28 cellular contexts compared by ENCODE assay signal in the genomic region with DNA sequence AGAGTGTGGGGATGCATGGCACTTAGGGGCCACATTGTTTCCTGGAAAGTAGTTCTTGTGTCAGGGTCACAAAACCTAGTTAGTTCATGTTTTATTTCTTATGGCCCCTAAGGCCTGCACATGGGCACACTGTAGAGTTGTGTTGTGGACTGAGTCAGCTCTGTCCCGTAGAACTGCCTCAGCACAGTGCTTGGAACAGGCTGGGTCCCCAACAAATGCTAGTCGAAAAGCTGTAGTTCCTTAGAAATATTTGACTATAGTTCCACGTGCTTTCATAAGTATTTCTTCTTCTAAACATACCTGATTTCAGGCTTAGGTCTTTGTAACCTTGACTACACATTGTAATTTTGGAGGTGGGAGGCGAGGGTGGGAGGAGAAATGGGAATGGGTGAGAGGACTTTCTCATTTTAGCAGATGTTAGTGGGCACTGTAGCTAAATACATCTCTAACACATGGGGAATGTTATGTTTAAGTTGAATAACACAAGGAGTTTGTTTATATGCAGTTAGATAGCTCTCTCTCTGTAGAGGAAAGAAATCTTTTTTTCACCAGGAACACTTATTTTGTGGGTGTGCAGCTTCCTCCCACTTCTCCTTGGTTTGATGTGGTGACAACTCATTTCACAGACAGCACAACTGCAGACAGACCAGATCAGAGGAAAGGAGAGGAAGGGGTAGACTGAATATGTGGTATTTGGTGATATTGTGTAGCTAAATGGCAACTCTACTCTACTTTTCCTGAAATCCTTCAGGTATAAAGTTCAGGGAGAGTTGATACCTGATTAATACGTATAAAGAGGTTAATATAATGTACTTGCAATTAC. TPM values are rescaled to one million over a fixed set of nuclear protein-coding genes. Genes with fewer than 3 reads are reported as not detected.
DNase-seq lines count a peak whose midpoint lies in the region; ATAC-seq, FAIRE-seq and TF ChIP-seq lines count a peak whose summit lies in the region.
"Had no signal": no experiment of that assay in that cellular context is flagged by ENCODE, and none has a peak within 500 bp of the region (broad histone marks: within the 10 kb centered on the region; RNA-seq: fewer than 3 reads in every experiment).

No MANE protein-coding gene starts in this region.

- no peaks in the 10 kb centered on the region for H3K27me3 Mint-ChIP-seq in activated T-cell treated with anti-CD3 and anti-CD28 coated beads, Interleukin-2, amount 50 U/mL, for 72 hours (ENCODE audit: low read depth)

- no peak overlapping the region for H2BK120ac ChIP-seq in IMR-90 (ENCODE audit: low read depth, low read length)

- H3K9me3 ChIP-seq in IMR-90 (ENCODE audit: control insufficient read depth, insufficient read depth, low read length) (no peaks in the 10 kb centered on the region), smooth muscle cell (replicated peaks; ENCODE audit: low read depth) (no peaks in the 10 kb centered on the region), ascending aorta (no peaks in the 10 kb centered on the region)
- H3K9me3 ChIP-seq: BE2C, uterus had no signal

- no peak overlapping the region for H4K91ac ChIP-seq in IMR-90 (ENCODE audit: insufficient read depth, low read depth, low read length)

- POLR2A ChIA-PET in IMR-90 (lab: Charles Lee; ENCODE audit: unreplicated experiment): interaction anchor here (0.5 kb wide), 1 partner anchor 39 kb away, joined by 21 read pairs; no protein-coding TSS in a partner anchor

- H3K4me2 ChIP-seq in IMR-90 (ENCODE audit: low read depth, low read length): peak overlapping the region; percentile 67
- peak overlapping the region; percentile 34 for H3K4me2 ChIP-seq in smooth muscle cell

- intact Hi-C loops in IMR-90 (cut with micrococcal nuclease): no loop called here
- intact Hi-C loops in ascending aorta (cut with DNase I): no loop called here

- no peaks in the 10 kb centered on the region for H3K9me3 Mint-ChIP-seq in activated T-cell treated with anti-CD3 and anti-CD28 coated beads, Interleukin-2, amount 50 U/mL, for 72 hours
- H3K9me3 Mint-ChIP-seq in activated naive CD4-positive, alpha-beta T cell treated with anti-CD3 and anti-CD28 coated beads, Interleukin-2, amount 50 U/mL, for 72 hours: peaks cover 7% of the 10 kb centered on the region in 2 donors
- H3K9me3 Mint-ChIP-seq: stimulated activated effector memory CD8-positive, alpha-beta T cell treated with anti-CD3 and anti-CD28 coated beads, Interleukin-12 subunit alpha, Interleukin-12 subunit beta, amount 100 ng/mL, for 72 hours; T-helper 1 cell treated with Interleukin-12 subunit alpha and Interleukin-12 subunit beta and Interleukin-4 antibody, amounts not matched to agents 30 μg/mL and 1 μg/mL, for 36 hours had no signal

- no peak overlapping the region for H2AFZ ChIP-seq in IMR-90 (replicated peaks; ENCODE audit: low read length, poor library complexity)
- H2AFZ ChIP-seq in smooth muscle cell (ENCODE audit: low read depth): peak overlapping the region; percentile 2

- H2BK5ac ChIP-seq in IMR-90 (ENCODE audit: low read depth, low read length, poor library complexity, severe bottlenecking): no peak overlapping the region

- peaks cover 7% of the 10 kb centered on the region for H3K4me1 ChIP-seq in IMR-90 (ENCODE audit: control insufficient read depth, insufficient read depth, low read length)
- no peaks in the 10 kb centered on the region for H3K4me1 ChIP-seq in smooth muscle cell (ENCODE audit: low read depth)
- H3K4me1 ChIP-seq in ascending aorta: no peaks in the 10 kb centered on the region
- H3K4me1 ChIP-seq: BE2C, uterus had no signal

- dilution Hi-C loops in IMR-90 (cut with HindIII; ENCODE audit: low sequenced_read_pairs, unreplicated experiment): no loop called here

- H3K27ac ChIP-seq in IMR-90 (ENCODE audit: insufficient read depth, low read length) (no peak overlapping the region; the same call in 1 of the 2 replicates), smooth muscle cell (ENCODE audit: low read depth) (peak overlapping the region; percentile 23), ascending aorta (no peak overlapping the region)
- H3K27ac ChIP-seq: uterus had no signal

- no peak for TF ChIP-seq POLR2A in IMR-90 (IDR thresholded peaks at IDR 0.05; ENCODE audit: low read depth, low read length)

- H3F3A ChIP-seq in smooth muscle cell (ENCODE audit: low read depth): peaks cover 5% of the 10 kb centered on the region

- CTCF ChIA-PET in IMR-90 (lab: Yijun Ruan, JAX): interaction anchor here (0.6 to 1.0 kb wide), 4 partner anchors 24 to 118 kb away, joined by 3 to 5 read pairs (median 3); no protein-coding TSS in a partner anchor

- peaks cover 43% of the 10 kb centered on the region for H3K4me1 Mint-ChIP-seq in activated T-cell treated with anti-CD3 and anti-CD28 coated beads, Interleukin-2, amount 50 U/mL, for 72 hours (ENCODE audit: low read depth)
- H3K4me1 Mint-ChIP-seq: stimulated activated effector memory CD8-positive, alpha-beta T cell treated with anti-CD3 and anti-CD28 coated beads, Interleukin-12 subunit alpha, Interleukin-12 subunit beta, amount 100 ng/mL, for 72 hours had no signal

- no peak for TF ChIP-seq RAD21 in IMR-90 (IDR thresholded peaks at IDR 0.05; ENCODE audit: low read length)

- no peak overlapping the region for H2AK9ac ChIP-seq in IMR-90 (replicated peaks; ENCODE audit: low read depth, low read length, poor library complexity)

- H3K79me1 ChIP-seq in IMR-90 (ENCODE audit: low read depth in 1 of 2, low read length in 2 of 2): no peaks in the 10 kb centered on the region

- FAIRE-seq in HTR-8/SVneo (lab: Jason Lieb, UNC): no peak
- FAIRE-seq: bronchial epithelial cell, frontal cortex, GM12892, HepG2, small intestine had no signal

- in situ Hi-C loops in IMR-90 (cut with MboI; ENCODE audit: low sequenced_read_pairs): no loop called here

- no peaks in the 10 kb centered on the region; the same call in 1 of the 2 replicates for H3K9me1 ChIP-seq in IMR-90 (ENCODE audit: insufficient read depth, low read length)

- no peaks in the 10 kb centered on the region for H3K36me3 Mint-ChIP-seq in activated T-cell treated with anti-CD3 and anti-CD28 coated beads, Interleukin-2, amount 50 U/mL, for 72 hours (ENCODE audit: insufficient read depth in 2 of 2)
- peaks cover 8 to 12% of the 10 kb centered on the region in 2 donors for H3K36me3 Mint-ChIP-seq in activated naive CD4-positive, alpha-beta T cell treated with anti-CD3 and anti-CD28 coated beads, Interleukin-2, amount 50 U/mL, for 72 hours
- H3K36me3 Mint-ChIP-seq: stimulated activated effector memory CD8-positive, alpha-beta T cell treated with anti-CD3 and anti-CD28 coated beads, Interleukin-12 subunit alpha, Interleukin-12 subunit beta, amount 100 ng/mL, for 72 hours had no signal

- H3K36me3 ChIP-seq in IMR-90 (ENCODE audit: control insufficient read depth, insufficient read depth, low read length) (no peaks in the 10 kb centered on the region), smooth muscle cell (ENCODE audit: low read depth) (no peaks in the 10 kb centered on the region), ascending aorta (no peaks in the 10 kb centered on the region)
- H3K36me3 ChIP-seq: BE2C, uterus had no signal

- H4K8ac ChIP-seq in IMR-90 (ENCODE audit: low read depth in 2 of 2, low read length in 2 of 2): no peak overlapping the region

- TF ChIP-seq CTCF in IMR-90 (conservative IDR thresholded peaks at IDR 0.05; ENCODE audit: low read depth, low read length): no peak
- no peak for TF ChIP-seq CTCF in smooth muscle cell (IDR thresholded peaks at IDR 0.05; ENCODE audit: borderline replicate concordance, insufficient read depth, poor library complexity, severe bottlenecking)
- no peak for TF ChIP-seq CTCF in ascending aorta (IDR thresholded peaks at IDR 0.05)

- H3K79me2 ChIP-seq in smooth muscle cell (ENCODE audit: low read depth): no peaks in the 10 kb centered on the region

- no TSS peak for BruUV-seq in IMR-90 (replicated peaks; lab: Mats Ljungman, UMichigan)

- H3K56ac ChIP-seq in IMR-90 (ENCODE audit: extremely low read depth, insufficient read depth, low read length): no peak overlapping the region

- DNase-seq in activated T-cell treated with anti-CD3 and anti-CD28 coated beads, Interleukin-2, amount 50 U/mL, for 72 hours: peak in 1 of 2 donors; percentile 24
- no peak for DNase-seq in activated T-cell treated with anti-CD3 and anti-CD28 coated beads, Interleukin-2, amount 50 U/mL, for 1 hour
- DNase-seq in IMR-90 (peak; percentile 22), smooth muscle cell (lab: John Stamatoyannopoulos, UW; ENCODE audit: unreplicated experiment) (no peak), HTR-8/SVneo (ENCODE audit: insufficient read length, low spot score) (no peak), ascending aorta (ENCODE audit: low spot score in 2 of 2) (no peak)
- no peak for DNase-seq in activated naive CD4-positive, alpha-beta T cell treated with anti-CD3 and anti-CD28 coated beads, Interleukin-2, amount 50 U/mL, for 72 hours (ENCODE audit: low spot score in 2 of 2)
- DNase-seq: amniotic stem cell; BE2C; Calu3; cortex of kidney; mesendoderm; NCI-H1092 treated with DMSO at 0.1 percent for 48 hours; NCI-H187 treated with DMSO at 0.1 percent for 48 hours; NCI-H526; occipital lobe; small intestine; stimulated activated CD4-positive, alpha-beta T cell treated with anti-CD3 and anti-CD28 coated beads, Interleukin-2, amount 100 ng/mL, for 48 hours; uterus had no signal

- H3K27ac Mint-ChIP-seq in activated T-cell treated with anti-CD3 and anti-CD28 coated beads, Interleukin-2, amount 50 U/mL, for 72 hours: no peak overlapping the region
- no peak overlapping the region for H3K27ac Mint-ChIP-seq in activated naive CD4-positive, alpha-beta T cell treated with anti-CD3 and anti-CD28 coated beads, Interleukin-2, amount 50 U/mL, for 72 hours
- H3K27ac Mint-ChIP-seq: stimulated activated effector memory CD8-positive, alpha-beta T cell treated with anti-CD3 and anti-CD28 coated beads, Interleukin-12 subunit alpha, Interleukin-12 subunit beta, amount 100 ng/mL, for 72 hours; T-helper 1 cell treated with Interleukin-12 subunit alpha and Interleukin-12 subunit beta and Interleukin-4 antibody, amounts not matched to agents 30 μg/mL and 1 μg/mL, for 36 hours had no signal

- no peak overlapping the region for H2BK20ac ChIP-seq in IMR-90 (ENCODE audit: low read depth, low read length)

- no peak overlapping the region for H2AK5ac ChIP-seq in IMR-90 (ENCODE audit: low read depth, low read length)

- H3K18ac ChIP-seq in IMR-90 (ENCODE audit: low read depth, low read length): peak overlapping the region; percentile 80; the same call in 1 of the 2 replicates

- H3K4ac ChIP-seq in IMR-90 (ENCODE audit: low read depth, low read length): no peak overlapping the region

- no peaks in the 10 kb centered on the region for H4K20me1 ChIP-seq in IMR-90 (ENCODE audit: insufficient read depth, low read length)
- no peaks in the 10 kb centered on the region for H4K20me1 ChIP-seq in smooth muscle cell (ENCODE audit: low read depth)

- H2BK15ac ChIP-seq in IMR-90 (ENCODE audit: low read depth, low read length): no peak overlapping the region

- H3K27me3 ChIP-seq in IMR-90 (ENCODE audit: control insufficient read depth, insufficient read depth, low read length) (no peaks in the 10 kb centered on the region), smooth muscle cell (ENCODE audit: low read depth) (no peaks in the 10 kb centered on the region), ascending aorta (no peaks in the 10 kb centered on the region)
- H3K27me3 ChIP-seq: uterus had no signal

- no peak overlapping the region for H3K23ac ChIP-seq in IMR-90 (ENCODE audit: low read depth, low read length)

- H3K4me3 ChIP-seq in IMR-90 (ENCODE audit: insufficient read depth, low read depth, low read length): no peak overlapping the region
- H3K4me3 ChIP-seq in smooth muscle cell: no peak overlapping the region
- no peak overlapping the region for H3K4me3 ChIP-seq in ascending aorta
- H3K4me3 ChIP-seq: uterus had no signal

- H3K14ac ChIP-seq in IMR-90 (replicated peaks; ENCODE audit: low read depth, low read length): no peak overlapping the region

- peak overlapping the region; percentile 29 to 49 for H3K4me3 Mint-ChIP-seq in activated T-cell treated with anti-CD3 and anti-CD28 coated beads, Interleukin-2, amount 50 U/mL, for 72 hours
- H3K4me3 Mint-ChIP-seq: stimulated activated effector memory CD8-positive, alpha-beta T cell treated with anti-CD3 and anti-CD28 coated beads, Interleukin-12 subunit alpha, Interleukin-12 subunit beta, amount 100 ng/mL, for 72 hours; T-helper 1 cell treated with Interleukin-12 subunit alpha and Interleukin-12 subunit beta and Interleukin-4 antibody, amounts not matched to agents 30 μg/mL and 1 μg/mL, for 36 hours had no signal

- 40% methylated on average over 1 of the region's 5 CpGs; no CpG with 5 or more reads in 1 of the 2 experiments for WGBS in IMR-90 (ENCODE audit: extremely low coverage in 2 of 2, insufficient read length in 1 of 2), 2 experiments
- 68% methylated on average over 5 of the region's 5 CpGs for WGBS in smooth muscle cell (ENCODE audit: low lambda C conversion rate)

- peak; percentile 81 to 91 for ATAC-seq in activated T-cell treated with anti-CD3 and anti-CD28 coated beads, Interleukin-2, amount 50 U/mL, for 72 hours (replicated peaks in 1 of 2)
- ATAC-seq in IMR-90 (ENCODE audit: low read depth) (peak; percentile 82), GM18867 (IDR thresholded peaks at IDR 0.05; ENCODE audit: unreplicated experiment) (no peak)
- ATAC-seq in activated naive CD4-positive, alpha-beta T cell treated with anti-CD3 and anti-CD28 coated beads, Interleukin-2, amount 50 U/mL, for 72 hours: peak; percentile 89 to 92
- ATAC-seq: esophagus mucosa; HepG2; left lobe of liver; stimulated activated effector memory CD8-positive, alpha-beta T cell treated with anti-CD3 and anti-CD28 coated beads, Interleukin-12 subunit alpha, Interleukin-12 subunit beta, amount 100 ng/mL, for 72 hours had no signal

- H4K5ac ChIP-seq in IMR-90 (ENCODE audit: low read depth, low read length): 0 out of 2 replicates have a peak overlapping the region, but pooled peaks have one; percentile 16

- H3K9ac ChIP-seq in IMR-90 (ENCODE audit: low read depth, low read length) (no peak overlapping the region), smooth muscle cell (ENCODE audit: low read depth) (no peak overlapping the region)

RNA-seq across cellular contexts. Expression of gene DACT1, which starts 39.5 kb away (rescaled TPM):
- total RNA-seq in activated T-cell treated with anti-CD3 and anti-CD28 coated beads, Interleukin-2, amount 50 U/mL, for 72 hours: 10 to 100 TPM; 11.3 to 15.1 TPM
- total RNA-seq in IMR-90 (2012; rRNA removed): 8.1 and 9.7 TPM in 2 replicates
- polyA plus RNA-seq in IMR-90 (2012; rRNA removed): 5.8 and 6.5 TPM in 2 replicates
- polyA plus RNA-seq in IMR-90 (2012; cell fraction: cytosol; rRNA removed): 3.1 and 3.3 TPM in 2 replicates
- polyA plus RNA-seq in IMR-90 (2012; cell fraction: nucleus; rRNA removed; ENCODE audit: low replicate concordance): 5.1 and 11.9 TPM in 2 replicates
- 10 to 100 TPM in 1 of 2 donors, 1 to 10 TPM in 1; 1.7 to 12.2 TPM for total RNA-seq in activated naive CD4-positive, alpha-beta T cell treated with anti-CD3 and anti-CD28 coated beads, Interleukin-2, amount 50 U/mL, for 72 hours
- total RNA-seq in smooth muscle cell: 91.4 and 107 TPM in 2 replicates
- 75.7 and 92.4 TPM in 2 replicates for polyA plus RNA-seq in smooth muscle cell
- 46.0 TPM for total RNA-seq in ascending aorta
- total RNA-seq: Calu3, HepG2 had no signal
